In genomic region chr11:61744181-61744580, GRCh38 we compare ENCODE assay signal across 26 cellular contexts. TPM values are rescaled to one million over a fixed set of nuclear protein-coding genes. Genes with fewer than 3 reads are reported as not detected.
"Had no signal": no experiment of that assay in that cellular context is flagged by ENCODE, and none has a peak within 500 bp of the region (broad histone marks: within the 10 kb centered on the region; RNA-seq: fewer than 3 reads in every experiment).

No MANE protein-coding gene starts in this region.

- H3K4me3 Mint-ChIP-seq: activated B cell treated with CpG ODN at 0.5 μM for 24 hours; activated CD4-positive, alpha-beta T cell treated with anti-CD3 and anti-CD28 coated beads, Interleukin-2, amount 10 ng/mL, durations not matched to agents 24 days and 14 days; activated CD8-positive, alpha-beta memory T cell treated with anti-CD3 and anti-CD28 coated beads, Interleukin-2, amount 10 ng/mL, durations not matched to agents 7 days and 5 days; activated naive CD8-positive, alpha-beta T cell treated with anti-CD3 and anti-CD28 coated beads, Interleukin-2, amount 50 U/mL, for 24 hours; activated T-cell treated with anti-CD3 and anti-CD28 coated beads, Interleukin-2, amount 50 U/mL, for 4 hours; brain; central memory CD8-positive, alpha-beta T cell; T-helper 1 cell treated with Interleukin-12 subunit alpha and Interleukin-12 subunit beta and Interleukin-4 antibody, amounts not matched to agents 30 μg/mL and 1 μg/mL, for 36 hours had no signal

- H3K36me3 ChIP-seq: ascending aorta, SJCRH30 had no signal

- H3K4me1 ChIP-seq: ascending aorta had no signal

- H3K27ac Mint-ChIP-seq: activated B cell treated with CpG ODN at 0.5 μM for 24 hours; activated CD4-positive, alpha-beta T cell treated with anti-CD3 and anti-CD28 coated beads, Interleukin-2, amount 10 ng/mL, durations not matched to agents 24 days and 14 days; activated CD8-positive, alpha-beta memory T cell treated with anti-CD3 and anti-CD28 coated beads, Interleukin-2, amount 10 ng/mL, durations not matched to agents 7 days and 5 days; activated naive CD4-positive, alpha-beta T cell treated with anti-CD3 and anti-CD28 coated beads, Interleukin-2, amount 50 U/mL, for 72 hours; activated naive CD8-positive, alpha-beta T cell treated with anti-CD3 and anti-CD28 coated beads, Interleukin-2, amount 50 U/mL, for 24 hours; brain; T-helper 1 cell treated with Interleukin-12 subunit alpha and Interleukin-12 subunit beta and Interleukin-4 antibody, amounts not matched to agents 30 μg/mL and 1 μg/mL, for 36 hours had no signal

- H3K9me3 Mint-ChIP-seq: activated B cell treated with CpG ODN at 0.5 μM for 24 hours; activated CD4-positive, alpha-beta T cell treated with anti-CD3 and anti-CD28 coated beads, Interleukin-2, amount 10 ng/mL, durations not matched to agents 24 days and 14 days; activated naive CD4-positive, alpha-beta T cell treated with anti-CD3 and anti-CD28 coated beads, Interleukin-2, amount 50 U/mL, for 72 hours; activated naive CD8-positive, alpha-beta T cell treated with anti-CD3 and anti-CD28 coated beads, Interleukin-2, amount 50 U/mL, for 24 hours; activated T-cell treated with anti-CD3 and anti-CD28 coated beads, Interleukin-2, amount 50 U/mL, for 4 hours; central memory CD8-positive, alpha-beta T cell; T-helper 1 cell treated with Interleukin-12 subunit alpha and Interleukin-12 subunit beta and Interleukin-4 antibody, amounts not matched to agents 30 μg/mL and 1 μg/mL, for 36 hours had no signal

- H3K4me3 ChIP-seq: ascending aorta, Peyer's patch, SJCRH30 had no signal

- H3K9ac ChIP-seq: SK-N-SH had no signal

- H3K36me3 Mint-ChIP-seq: activated CD8-positive, alpha-beta memory T cell treated with anti-CD3 and anti-CD28 coated beads, Interleukin-2, amount 10 ng/mL, durations not matched to agents 7 days and 5 days; activated naive CD4-positive, alpha-beta T cell treated with anti-CD3 and anti-CD28 coated beads, Interleukin-2, amount 50 U/mL, for 72 hours had no signal

- H3K27ac ChIP-seq: ascending aorta, Peyer's patch, RWPE1, SJCRH30 had no signal

- DNase-seq: activated B cell treated with CpG ODN at 0.5 μM for 24 hours; activated CD4-positive, alpha-beta T cell treated with anti-CD3 and anti-CD28 coated beads for 1 hour; activated CD4-positive, alpha-beta T cell treated with anti-CD3 and anti-CD28 coated beads, Interleukin-2, amount 10 ng/mL, durations not matched to agents 24 days and 14 days; activated CD4-positive, alpha-beta T cell treated with anti-CD3 and anti-CD28 coated beads, Interleukin-2, amount 50 U/mL, for 48 hours; activated CD8-positive, alpha-beta memory T cell treated with anti-CD3 and anti-CD28 coated beads, Interleukin-2, amount 10 ng/mL, durations not matched to agents 7 days and 5 days; activated effector memory CD4-positive, alpha-beta T cell treated with anti-CD3 and anti-CD28 coated beads, Interleukin-2, amount 50 U/mL, for 16 hours; activated naive CD4-positive, alpha-beta T cell treated with Interleukin-2 at 50 U/mL for 16 hours; activated naive CD8-positive, alpha-beta T cell treated with anti-CD3 and anti-CD28 coated beads, Interleukin-2, amount 50 U/mL, for 24 hours; activated T-cell treated with anti-CD3 and anti-CD28 coated beads, Interleukin-2, amount 50 U/mL, for 4 hours; amniotic stem cell; Kasumi-1; NCI-H1105 treated with DMSO at 0.1 percent for 48 hours; NCI-H1436 treated with DMSO at 0.1 percent for 48 hours; NCI-H187; NCI-H2081; NCI-H510A treated with DMSO at 0.1 percent for 48 hours; Peyer's patch; Right ventricle myocardium superior; SJCRH30; SK-N-SH had no signal

- H3K9me3 ChIP-seq: ascending aorta, Peyer's patch, SJCRH30, SK-N-SH had no signal

- H3K27me3 Mint-ChIP-seq: activated CD4-positive, alpha-beta T cell treated with anti-CD3 and anti-CD28 coated beads, Interleukin-2, amount 10 ng/mL, durations not matched to agents 24 days and 14 days; activated CD8-positive, alpha-beta memory T cell treated with anti-CD3 and anti-CD28 coated beads, Interleukin-2, amount 10 ng/mL, durations not matched to agents 7 days and 5 days; brain had no signal

- H3K27me3 ChIP-seq: ascending aorta, Peyer's patch, SJCRH30 had no signal

- H3K4me1 Mint-ChIP-seq: activated B cell treated with CpG ODN at 0.5 μM for 24 hours; activated CD4-positive, alpha-beta T cell treated with anti-CD3 and anti-CD28 coated beads, Interleukin-2, amount 10 ng/mL, durations not matched to agents 24 days and 14 days; activated CD8-positive, alpha-beta memory T cell treated with anti-CD3 and anti-CD28 coated beads, Interleukin-2, amount 10 ng/mL, durations not matched to agents 7 days and 5 days; activated naive CD8-positive, alpha-beta T cell treated with anti-CD3 and anti-CD28 coated beads, Interleukin-2, amount 50 U/mL, for 24 hours; central memory CD8-positive, alpha-beta T cell had no signal

- H3K4me2 ChIP-seq: SK-N-SH had no signal

RNA-seq across cellular contexts. Expression of gene MYRF, which starts 8.3 kb away (rescaled TPM):
- total RNA-seq: ascending aorta had no signal
